Comparison of ENCODE assay signal across 8 cellular contexts in the genomic region with DNA sequence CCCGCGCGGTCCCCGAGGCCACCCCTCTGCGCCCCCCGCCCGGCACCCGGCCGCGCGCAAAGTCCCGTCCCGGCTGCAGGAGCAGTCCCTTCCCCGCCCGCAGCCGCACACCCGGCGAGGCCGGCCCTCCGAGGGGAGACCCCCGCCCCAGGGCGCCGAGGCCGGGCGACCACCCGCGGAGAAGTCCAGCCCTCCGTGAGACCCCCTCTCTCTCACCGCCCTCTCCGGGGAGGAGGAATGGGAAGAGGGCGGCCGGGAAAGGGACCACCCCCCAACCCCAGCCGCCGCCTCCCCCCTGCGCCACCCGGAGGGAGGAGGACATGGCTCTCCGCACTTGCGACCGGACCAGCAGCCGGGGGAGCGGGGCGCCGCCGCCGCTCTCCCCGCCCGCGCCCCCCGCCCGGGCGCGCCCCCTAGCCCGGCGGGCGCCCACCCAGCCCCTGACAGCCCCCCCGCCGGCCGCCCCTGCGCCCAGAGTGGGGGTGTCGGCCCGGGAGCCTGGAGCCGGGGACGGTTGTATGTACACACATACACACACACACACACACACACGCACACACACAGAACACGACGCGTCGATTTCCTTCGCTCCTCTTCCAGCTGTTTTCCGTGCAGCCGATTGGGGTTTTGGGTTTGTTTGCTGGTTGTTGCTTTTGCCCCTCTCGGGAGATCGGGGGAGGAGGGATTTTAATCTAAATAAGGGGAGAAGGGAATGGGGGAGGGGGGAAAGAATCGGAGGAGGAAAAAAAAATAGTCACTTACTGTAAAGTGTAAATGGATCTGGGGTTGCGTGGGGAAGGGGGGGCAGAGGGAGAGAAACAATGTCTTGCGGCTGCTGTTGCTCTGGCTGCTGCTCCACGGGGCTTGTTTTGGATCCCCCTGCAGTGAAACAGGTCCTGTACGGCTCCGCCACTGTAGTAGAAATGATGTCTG. TPM values are rescaled to one million over a fixed set of nuclear protein-coding genes. Genes with fewer than 3 reads are reported as not detected.
A peak's percentile ranks its signal among the peaks of the same experiment; 100 is the strongest.
DNase-seq lines count a peak whose midpoint lies in the region; ATAC-seq and TF ChIP-seq lines count a peak whose summit lies in the region.

A gene (minus strand): TSS at position 925 of the 933 bp plus-strand sequence.

- H3K27ac ChIP-seq in HUES6 (ENCODE audit: low read depth, low read length) = no peak within 1 kb of the TSS

- peak within 1 kb of the TSS; percentile 81 for H3K4me3 ChIP-seq in HUES6 (ENCODE audit: low read depth, low read length)

- no peaks in the 10 kb centered on the region for H3K9me3 ChIP-seq in HUES6 (ENCODE audit: control insufficient read depth, insufficient read depth, low read depth, low read length)

- H3K27ac Mint-ChIP-seq in WTC11 = peak within 1 kb of the TSS; percentile 92

- no peaks in the 10 kb centered on the region for H3K36me3 ChIP-seq in HUES6 (ENCODE audit: control insufficient read depth, insufficient read depth, low read length)

- H3K9ac ChIP-seq in HUES6 (ENCODE audit: low read length) = peak within 1 kb of the TSS; percentile 83

- peak within 1 kb of the TSS; percentile 96 for H3K4me3 Mint-ChIP-seq in WTC11

- peaks cover 32% of the 10 kb centered on the region for H3K4me1 Mint-ChIP-seq in WTC11

- POLR2A ChIA-PET in WTC11 (lab: Charles Lee) = interaction anchor here (0.7 kb wide), 2 partner anchors 247 to 378 kb away, joined by 3 to 4 read pairs; no protein-coding TSS in a partner anchor

- peaks cover 13% of the 10 kb centered on the region for H3K27me3 ChIP-seq in HUES6 (ENCODE audit: control insufficient read depth, insufficient read depth, low read length)

- peaks cover 26% of the 10 kb centered on the region for H3K27me3 Mint-ChIP-seq in WTC11 (ENCODE audit: low read depth)

- H3K36me3 Mint-ChIP-seq in WTC11 = no peaks in the 10 kb centered on the region

- no peak for TF ChIP-seq CTCF in WTC11 (IDR thresholded peaks at IDR 0.05)

- no peaks in the 10 kb centered on the region for H3K9me3 Mint-ChIP-seq in WTC11

- no peak for ATAC-seq in WTC11

- H3K4me1 ChIP-seq in HUES6 (ENCODE audit: control insufficient read depth, insufficient read depth, low read length) = peaks cover 16% of the 10 kb centered on the region

- CTCF ChIA-PET in WTC11 (lab: Charles Lee) = interaction anchor here (1.0 to 3.7 kb wide), 7 partner anchors 21 to 429 kb away, joined by 3 to 26 read pairs (median 9); no protein-coding TSS in a partner anchor

- DNase-seq in NCI-H1105 treated with DMSO at 0.1 percent for 48 hours (lab: John Stamatoyannopoulos, UW) (peak; percentile 59), NCI-H1105 (lab: John Stamatoyannopoulos, UW) (no peak), WTC11 (ENCODE audit: low spot score) (peak; percentile 41), cerebellum (ENCODE audit: low spot score) (peak; percentile 37), kidney glomerular epithelial cell (lab: John Stamatoyannopoulos, UW) (peak; percentile 54), NCI-H1092 treated with DMSO at 0.1 percent for 48 hours (lab: John Stamatoyannopoulos, UW) (no peak)
- DNase-seq in stimulated activated CD4-positive, alpha-beta T cell treated with anti-CD3 and anti-CD28 coated beads, Interleukin-12 subunit alpha, Interleukin-12 subunit beta, amount 100 ng/mL, for 4 hours = peak; percentile 36

TF ChIP-seq in WTC11, 78 proteins besides CTCF, POLR2A, EP300 and RAD21:
- TF ChIP-seq FOXP1 (CRISPR knock-in tag; IDR thresholded peaks at IDR 0.05; ENCODE audit: borderline replicate concordance) = 0 out of 2 replicates have a peak, but pooled peaks have one; percentile 3
- peak; percentile 85 for TF ChIP-seq ZNF263 (CRISPR knock-in tag; IDR thresholded peaks at IDR 0.05; ENCODE audit: low read depth)
- TF ChIP-seq GABPB1 (CRISPR knock-in tag; IDR thresholded peaks at IDR 0.05) = 0 out of 2 replicates have a peak, but pooled peaks have one; percentile 22
- no peak for TF ChIP-seq JUN (CRISPR knock-in tag; IDR thresholded peaks at IDR 0.05)
- peak; percentile 76 for TF ChIP-seq ZNF423 (CRISPR knock-in tag; IDR thresholded peaks at IDR 0.05)
- TF ChIP-seq ZBTB21 (CRISPR knock-in tag; IDR thresholded peaks at IDR 0.05; ENCODE audit: borderline replicate concordance) = no peak
- TF ChIP-seq PRRX2 (CRISPR knock-in tag; IDR thresholded peaks at IDR 0.05) = no peak

RNA-seq across cellular contexts. Expression of the gene that starts here (rescaled TPM):
- 7.5 to 8.8 TPM (median 8.1 TPM) in 3 replicates for total RNA-seq in WTC11 (2021)
- 38.8 TPM for total RNA-seq in cerebellum

Comparison
In these comparisons a context has a peak if more than half of its experiments do, and no peak if none do; other contexts are left out.
1. DNase-seq: peak in NCI-H1105 treated with DMSO at 0.1 percent for 48 hours (single experiment), WTC11 (single experiment), cerebellum (single experiment), kidney glomerular epithelial cell (single experiment) and stimulated activated CD4-positive, alpha-beta T cell treated with anti-CD3 and anti-CD28 coated beads, Interleukin-12 subunit alpha, Interleukin-12 subunit beta, amount 100 ng/mL, for 4 hours (single experiment); none in NCI-H1105 (single experiment) and NCI-H1092 treated with DMSO at 0.1 percent for 48 hours (single experiment).